ENCODE assay signal across 8 cellular contexts in genomic region chr1:224644553-224645154, GRCh38. TPM values are rescaled to one million over a fixed set of nuclear protein-coding genes. Genes with fewer than 3 reads are reported as not detected.
A peak's percentile ranks its signal among the peaks of the same experiment; 100 is the strongest.
DNase-seq lines count a peak whose midpoint lies in the region; ATAC-seq and TF ChIP-seq lines count a peak whose summit lies in the region.

No MANE protein-coding gene starts in this region.

- H3K79me2 ChIP-seq in mammary epithelial cell (ENCODE audit: insufficient read depth, low read length): peaks cover 3% of the 10 kb centered on the region

- in situ Hi-C loops in mammary epithelial cell (cut with MboI; ENCODE audit: low sequenced_read_pairs in 2 of 2): no loop called here

- H3K9me3 ChIP-seq in WERI-Rb-1 (ENCODE audit: severe bottlenecking) (no peaks in the 10 kb centered on the region), mammary epithelial cell (replicated peaks; ENCODE audit: insufficient read depth, low read length) (no peaks in the 10 kb centered on the region)

- dilution Hi-C loops in mammary epithelial cell (cut with HindIII; ENCODE audit: low sequenced_read_pairs): no loop called here

- no peak overlapping the region for H3K27ac ChIP-seq in WERI-Rb-1
- no peak overlapping the region for H3K27ac ChIP-seq in mammary epithelial cell (ENCODE audit: insufficient read depth, low read depth, low read length)

- H3K27me3 Mint-ChIP-seq in HFFc6 (ENCODE audit: insufficient read depth): no peaks in the 10 kb centered on the region; the same call in none of the 2 replicates

- H3K27me3 ChIP-seq in WERI-Rb-1 (ENCODE audit: insufficient read depth, low read depth, severe bottlenecking) (no peaks in the 10 kb centered on the region), mammary epithelial cell (ENCODE audit: insufficient read depth, low read length) (no peaks in the 10 kb centered on the region)

- H3K9ac ChIP-seq in mammary epithelial cell (ENCODE audit: insufficient read depth, low read length): no peak overlapping the region

- BruUV-seq in mammary epithelial cell (replicated peaks; lab: Mats Ljungman, UMichigan): no TSS peak

- no peaks in the 10 kb centered on the region for H3K4me1 ChIP-seq in mammary epithelial cell (ENCODE audit: insufficient read depth, low read length)

- no peak overlapping the region for H2AFZ ChIP-seq in mammary epithelial cell (ENCODE audit: low read depth, low read length)

- TF ChIP-seq CTCF in HFFc6 (IDR thresholded peaks at IDR 0.05): peak; percentile 96
- peak; percentile 59 for TF ChIP-seq CTCF in WERI-Rb-1 (IDR thresholded peaks at IDR 0.05; ENCODE audit: low read depth, low read length)
- TF ChIP-seq CTCF in mammary epithelial cell (conservative IDR thresholded peaks at IDR 0.05 in 1 of 2, IDR thresholded peaks at IDR 0.05 in 1 of 2; ENCODE audit: extremely low read depth in 1 of 2, insufficient read depth in 1 of 2, low read depth in 1 of 2, low read length in 2 of 2): peak; percentile 93 to 95

- no peaks in the 10 kb centered on the region for H4K20me1 ChIP-seq in mammary epithelial cell (ENCODE audit: insufficient read depth, low read length)

- DNase-seq in NCI-H1092 treated with DMSO at 0.1 percent for 48 hours (lab: John Stamatoyannopoulos, UW): peak; percentile 21
- DNase-seq in NCI-H1092 (lab: John Stamatoyannopoulos, UW): no peak
- peak; percentile 60 for DNase-seq in HFFc6
- peak; percentile 23 for DNase-seq in NCI-H1694 (lab: John Stamatoyannopoulos, UW)
- DNase-seq in WERI-Rb-1: peak; percentile 38
- peak; percentile 48 for DNase-seq in mammary epithelial cell
- peak; percentile 66 for DNase-seq in left lobe of liver (ENCODE audit: low spot score)
- peak in 2 of 3 experiments; percentile 18 for DNase-seq in stimulated activated CD4-positive, alpha-beta T cell treated with anti-CD3 and anti-CD28 coated beads, TNF-alpha, amount 100 ng/mL, for 4 hours (ENCODE audit: low read depth in 3 of 3)

- no peaks in the 10 kb centered on the region for H3K9me3 Mint-ChIP-seq in HFFc6

- H3K4me3 Mint-ChIP-seq in HFFc6: no peak overlapping the region

- H3K36me3 ChIP-seq in WERI-Rb-1 (no peaks in the 10 kb centered on the region), mammary epithelial cell (ENCODE audit: insufficient read depth, low read length) (no peaks in the 10 kb centered on the region)

- ATAC-seq in left lobe of liver: peak; percentile 96

- CTCF ChIA-PET in mammary epithelial cell (lab: Charles Lee; ENCODE audit: low non-redundant PET): no interaction called here

- H3K4me2 ChIP-seq in mammary epithelial cell (ENCODE audit: insufficient read depth, low read depth, low read length): no peak overlapping the region

- intact Hi-C loops in mammary epithelial cell (cut with micrococcal nuclease): loop anchor here (1.0 kb wide), 4 partner anchors 130 to 278 kb away; no protein-coding TSS in a partner anchor

- WGBS in mammary epithelial cell (ENCODE audit: low coverage, missing lambda C conversion rate): 38% methylated on average over 5 of the region's 5 CpGs

- no peak overlapping the region for H3K27ac Mint-ChIP-seq in HFFc6

- H3K4me3 ChIP-seq in WERI-Rb-1 (ENCODE audit: low read depth, low read length) (no peak overlapping the region), mammary epithelial cell (replicated peaks in 1 of 3; ENCODE audit: insufficient read depth in 1 of 3, low read depth in 2 of 3, low read length in 3 of 3) (no peak overlapping the region)

- peaks cover 22% of the 10 kb centered on the region for H3K36me3 Mint-ChIP-seq in HFFc6 (ENCODE audit: low read depth)

- peaks cover 75% of the 10 kb centered on the region for H3K4me1 Mint-ChIP-seq in HFFc6 (ENCODE audit: low read depth)

RNA-seq across cellular contexts. Expression of gene CNIH3, which starts 28.5 kb away (rescaled TPM):
- total RNA-seq in HFFc6 (2021; fragmentation: NEBNext Ultra II Directional; extraction: Animal tissue kit (Norgen Biotek cat#: 25700)): 10 to 100 TPM; 18.6 to 32.3 (median 30.5) TPM
- total RNA-seq in mammary epithelial cell (1 to 10 TPM in 1 of 2 donors, under 1 TPM in 1; 0.83 to 3.4 TPM), left lobe of liver (1.7 TPM)
- polyA plus RNA-seq in mammary epithelial cell: 6.4 TPM
- polyA minus RNA-seq in mammary epithelial cell: 33.7 TPM
